8 cellular contexts compared by ENCODE assay signal in the genomic region with DNA sequence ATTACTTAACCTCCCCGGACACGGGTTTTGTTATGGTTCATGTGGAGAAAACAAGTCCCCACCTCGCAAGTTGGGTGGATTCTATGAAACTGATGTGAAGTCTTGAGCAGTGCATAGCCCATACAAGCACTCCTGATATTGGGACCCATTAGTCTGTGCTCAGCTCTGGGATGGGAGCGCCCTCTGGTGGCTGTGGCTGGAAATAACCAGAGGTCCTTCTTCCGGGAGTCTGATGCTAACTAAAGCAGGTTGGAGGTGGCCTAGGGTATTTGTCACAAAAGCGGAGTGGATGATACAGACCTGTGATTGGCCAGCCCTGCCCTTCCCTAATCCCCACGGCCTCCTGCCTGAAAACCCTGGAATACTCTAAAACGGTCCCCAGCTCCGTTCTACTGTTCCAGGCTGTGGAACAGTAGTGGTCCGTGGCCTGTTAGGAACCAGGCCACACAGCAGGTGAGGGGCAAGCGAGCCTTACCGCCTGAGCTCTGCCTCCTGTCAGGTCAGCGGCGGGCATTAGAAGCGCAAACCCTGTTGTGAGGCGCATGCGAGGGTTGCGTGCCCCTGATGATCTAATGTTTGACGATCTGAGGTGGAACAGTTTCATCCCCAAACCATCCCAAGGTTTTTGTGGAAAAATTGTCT. TPM values are rescaled to one million over a fixed set of nuclear protein-coding genes. Genes with fewer than 3 reads are reported as not detected.
DNase-seq lines count a peak whose midpoint lies in the region; ATAC-seq and TF ChIP-seq lines count a peak whose summit lies in the region.

No MANE protein-coding gene starts in this region.

- no peaks in the 10 kb centered on the region for H3K27me3 ChIP-seq in gastroesophageal sphincter
- no peaks in the 10 kb centered on the region for H3K27me3 ChIP-seq in osteoblast (ENCODE audit: insufficient read depth, low read length)
- no peaks in the 10 kb centered on the region for H3K27me3 ChIP-seq in tibial artery

- H3K4me3 ChIP-seq in gastroesophageal sphincter (no peak overlapping the region), osteoblast (ENCODE audit: insufficient read depth, low read length) (no peak overlapping the region), tibial artery (no peak overlapping the region)

- no peak overlapping the region for H2AFZ ChIP-seq in osteoblast (ENCODE audit: low read length)

- H3K4me2 ChIP-seq in osteoblast (ENCODE audit: insufficient read depth, low read length) = no peak overlapping the region

- H3K9me3 ChIP-seq in gastroesophageal sphincter = no peaks in the 10 kb centered on the region
- H3K9me3 ChIP-seq in osteoblast (ENCODE audit: low read depth, low read length) = no peaks in the 10 kb centered on the region
- no peaks in the 10 kb centered on the region for H3K9me3 ChIP-seq in tibial artery

- TF ChIP-seq EP300 in gastroesophageal sphincter (IDR thresholded peaks at IDR 0.05) = no peak

- H3K36me3 ChIP-seq in gastroesophageal sphincter (peaks cover 0 to 45% of the 10 kb centered on the region in 2 donors), osteoblast (ENCODE audit: insufficient read depth, low read length) (peaks cover 25% of the 10 kb centered on the region), tibial artery (peaks cover 17 to 39% (median 36%) of the 10 kb centered on the region in 3 donors)

- peak overlapping the region in 3 of 4 donors; percentile 65 to 80 (median 78) for H3K27ac ChIP-seq in gastroesophageal sphincter
- H3K27ac ChIP-seq in osteoblast (ENCODE audit: low read depth, low read length) = no peak overlapping the region
- peak overlapping the region; percentile 38 to 87 for H3K27ac ChIP-seq in tibial artery

- intact Hi-C loops in tibial artery (cut with DNase I; ENCODE audit: low total_unique reads) = loop anchor here (2.0 to 5.0 kb wide), 2 partner anchors 37 to 59 kb away; no protein-coding TSS in a partner anchor

- WGBS in gastroesophageal sphincter (ENCODE audit: low coverage in 1 of 2), 2 donors = 3 to 4% methylated on average over 3 to 7 of the region's 19 CpGs

- no peaks in the 10 kb centered on the region for H4K20me1 ChIP-seq in osteoblast (ENCODE audit: insufficient read depth, low read length)

- H3K4me1 ChIP-seq in gastroesophageal sphincter (peaks cover 10 to 68% (median 44%) of the 10 kb centered on the region in 3 donors), osteoblast (ENCODE audit: insufficient read depth, low read length) (peaks cover 39% of the 10 kb centered on the region), tibial artery (peaks cover 0 to 55% (median 53%) of the 10 kb centered on the region in 4 donors)

- TF ChIP-seq CTCF in LNCAP (IDR thresholded peaks at IDR 0.05) (peak; percentile 94), gastroesophageal sphincter (IDR thresholded peaks at IDR 0.05) (peak in 3 of 4 experiments; percentile 96 to 98 (median 98)), osteoblast (IDR thresholded peaks at IDR 0.05; ENCODE audit: extremely low read depth, low read depth, low read length) (peak; percentile 97), tibial artery (IDR thresholded peaks at IDR 0.05) (peak; percentile 92 to 96)

- peaks cover 10% of the 10 kb centered on the region for H3K79me2 ChIP-seq in osteoblast (ENCODE audit: insufficient read depth, low read length)

- DNase-seq in EL (peak; percentile 83), SHP77 treated with DMSO at 0.1 percent for 48 hours (lab: John Stamatoyannopoulos, UW) (peak; percentile 44), osteoblast (ENCODE audit: insufficient read length, low spot score, missing footprints) (peak; percentile 96), tibial artery (peak; percentile 92 to 93)
- peak; percentile 97 for DNase-seq in activated effector memory CD4-positive, alpha-beta T cell treated with anti-CD3 and anti-CD28 coated beads, Interleukin-2, amount 50 U/mL, for 16 hours

- ATAC-seq in GM21737 (IDR thresholded peaks at IDR 0.05; ENCODE audit: unreplicated experiment) (peak; percentile 57), gastroesophageal sphincter (peak; percentile 74)

- TF ChIP-seq POLR2A in gastroesophageal sphincter (IDR thresholded peaks at IDR 0.05) = peak in 1 of 2 donors; percentile 1

RNA-seq across cellular contexts. Expression of gene SLC48A1, which starts 6.4 kb away (rescaled TPM):
- total RNA-seq in gastroesophageal sphincter (10 to 100 TPM; 40.7 to 66.8 (median 53.3) TPM), osteoblast (18.0 and 19.2 TPM in 2 replicates)

RNA-seq across cellular contexts. Expression of gene RAPGEF3, which starts 20.7 kb away (rescaled TPM):
- 10 to 100 TPM; 19.3 to 56.8 (median 25.5) TPM for total RNA-seq in gastroesophageal sphincter
- total RNA-seq in osteoblast = 3.5 and 4.3 TPM in 2 replicates

RNA-seq across cellular contexts. Expression of gene HDAC7, which starts 40.3 kb away (rescaled TPM):
- total RNA-seq in gastroesophageal sphincter (10 to 100 TPM; 55.9 to 96.5 (median 59.4) TPM), osteoblast (39.8 and 41.3 TPM in 2 replicates)

RNA-seq across cellular contexts. Expression of gene ENDOU, which starts 54.1 kb away (rescaled TPM):
- total RNA-seq in gastroesophageal sphincter (1 to 10 TPM in 2 of 4 donors, under 1 TPM in 2; 0.42 to 1.9 (median 0.75) TPM), osteoblast (not detected in 2 replicates)

Comparison
In these comparisons a context has a peak if more than half of its experiments do, and no peak if none do; other contexts are left out.
1. DNase-seq: peak in every context shown above with its lines; median percentile 97 in activated effector memory CD4-positive, alpha-beta T cell treated with anti-CD3 and anti-CD28 coated beads, Interleukin-2, amount 50 U/mL, for 16 hours; 96 in osteoblast; 92 in tibial artery; 83 in EL; 44 in SHP77 treated with DMSO at 0.1 percent for 48 hours.